8 cellular contexts compared by ENCODE assay signal in the genomic region with DNA sequence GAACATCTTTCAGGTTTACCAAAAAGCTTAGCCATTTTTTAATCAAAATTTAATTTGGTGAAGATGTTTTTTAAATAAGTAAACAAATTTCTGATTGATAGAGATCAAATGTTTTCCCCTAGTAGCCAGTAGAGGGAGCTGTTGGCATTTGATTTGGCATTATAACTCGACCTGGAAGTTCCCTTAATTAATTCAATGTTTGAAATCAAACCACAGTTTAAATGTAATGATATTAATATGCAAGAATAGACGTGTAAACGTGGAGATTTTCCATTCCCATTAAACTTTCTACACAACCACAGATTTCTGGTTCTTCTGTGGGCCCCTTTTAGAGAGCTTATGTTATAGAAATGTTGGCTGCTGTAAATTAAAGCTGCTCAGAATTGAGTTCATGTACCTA.
A peak's percentile ranks its signal among the peaks of the same experiment; 100 is the strongest.
DNase-seq lines count a peak whose midpoint lies in the region; ATAC-seq and TF ChIP-seq lines count a peak whose summit lies in the region.

No MANE protein-coding gene starts in this region.

- H3K4me2 ChIP-seq in mammary epithelial cell (ENCODE audit: insufficient read depth, low read depth, low read length): peak overlapping the region; percentile 2

- BruUV-seq in mammary epithelial cell (replicated peaks; lab: Mats Ljungman, UMichigan): no TSS peak

- DNase-seq in AG09309 (ENCODE audit: low read depth) (peak; percentile 8), NCI-H446 treated with DMSO at 0.1 percent for 48 hours (lab: John Stamatoyannopoulos, UW) (peak; percentile 100), mammary epithelial cell (peak; percentile 29), left kidney (ENCODE audit: low read depth, low spot score) (peak; percentile 65), aorta (no peak)
- no peak for DNase-seq in activated naive CD4-positive, alpha-beta T cell treated with Interleukin-2 at 50 U/mL for 16 hours

- WGBS in mammary epithelial cell (ENCODE audit: low coverage, missing lambda C conversion rate): 0% methylated on average over 3 of the region's 3 CpGs
- WGBS in aorta, 2 donors: 0 to 1% methylated on average over 3 of the region's 3 CpGs

- CTCF ChIA-PET in mammary epithelial cell (lab: Charles Lee; ENCODE audit: low non-redundant PET): interaction anchor here (0.6 kb wide), 2 partner anchors 91 to 927 kb away, joined by 4 to 5 read pairs; no protein-coding TSS in a partner anchor

- dilution Hi-C loops in mammary epithelial cell (cut with HindIII; ENCODE audit: low sequenced_read_pairs): loop anchor here (25.0 kb wide), 1 partner anchor 1010 kb away; no protein-coding TSS in a partner anchor

- in situ Hi-C loops in mammary epithelial cell (cut with MboI; ENCODE audit: low sequenced_read_pairs in 2 of 2): loop anchor here (10.0 to 25.0 kb wide), 4 partner anchors 260 to 1007 kb away; no protein-coding TSS in a partner anchor

- TF ChIP-seq CTCF in AG09309 (IDR thresholded peaks at IDR 0.05; ENCODE audit: control insufficient read depth, insufficient read depth, low read depth, low read length, missing control alignments) (peak; percentile 59), mammary epithelial cell (conservative IDR thresholded peaks at IDR 0.05 in 1 of 2, IDR thresholded peaks at IDR 0.05 in 1 of 2; ENCODE audit: extremely low read depth in 1 of 2, insufficient read depth in 1 of 2, low read depth in 1 of 2, low read length in 2 of 2) (peak; percentile 62 to 66)

- no peak overlapping the region for H3K9ac ChIP-seq in mammary epithelial cell (ENCODE audit: insufficient read depth, low read length)

- H3K79me2 ChIP-seq in mammary epithelial cell (ENCODE audit: insufficient read depth, low read length): no peaks in the 10 kb centered on the region

- no peaks in the 10 kb centered on the region for H3K36me3 ChIP-seq in mammary epithelial cell (ENCODE audit: insufficient read depth, low read length)
- no peaks in the 10 kb centered on the region for H3K36me3 ChIP-seq in aorta (ENCODE audit: control insufficient read depth in 1 of 2, insufficient read depth in 2 of 2, low read length in 1 of 2)

- no peaks in the 10 kb centered on the region for H3K4me1 ChIP-seq in mammary epithelial cell (ENCODE audit: insufficient read depth, low read length)
- no peaks in the 10 kb centered on the region for H3K4me1 ChIP-seq in aorta (ENCODE audit: control insufficient read depth in 1 of 2, insufficient read depth in 2 of 2, low read length in 2 of 2)

- no peaks in the 10 kb centered on the region for H3K9me3 ChIP-seq in mammary epithelial cell (replicated peaks; ENCODE audit: insufficient read depth, low read length)
- H3K9me3 ChIP-seq in aorta (ENCODE audit: control insufficient read depth, low read length): no peaks in the 10 kb centered on the region

- H3K27ac ChIP-seq in mammary epithelial cell (ENCODE audit: insufficient read depth, low read depth, low read length) (no peak overlapping the region), aorta (ENCODE audit: low read depth in 1 of 2, low read length in 2 of 2) (no peak overlapping the region)

- peak; percentile 46 for ATAC-seq in GM18868 (IDR thresholded peaks at IDR 0.05; ENCODE audit: unreplicated experiment)
- no peak for ATAC-seq in aorta (ENCODE audit: low FRiP score)
- ATAC-seq in HG03354 (IDR thresholded peaks at IDR 0.05; ENCODE audit: poor library complexity, severe bottlenecking, unreplicated experiment): no peak

- H3K4me3 ChIP-seq in AG09309 (ENCODE audit: control insufficient read depth, low read depth, low read length) (no peak overlapping the region), mammary epithelial cell (replicated peaks in 1 of 3; ENCODE audit: insufficient read depth in 1 of 3, low read depth in 2 of 3, low read length in 3 of 3) (no peak overlapping the region), aorta (ENCODE audit: low read length in 2 of 2) (no peak overlapping the region)

- no peaks in the 10 kb centered on the region for H4K20me1 ChIP-seq in mammary epithelial cell (ENCODE audit: insufficient read depth, low read length)

- H3K27me3 ChIP-seq in mammary epithelial cell (ENCODE audit: insufficient read depth, low read length): peaks cover 3% of the 10 kb centered on the region
- no peaks in the 10 kb centered on the region for H3K27me3 ChIP-seq in aorta (ENCODE audit: control insufficient read depth in 1 of 2, insufficient read depth in 2 of 2, low read length in 1 of 2)

- H2AFZ ChIP-seq in mammary epithelial cell (ENCODE audit: low read depth, low read length): no peak overlapping the region

- intact Hi-C loops in mammary epithelial cell (cut with micrococcal nuclease) (loop anchor here (1.0 to 10.0 kb wide), 8 partner anchors 75 to 1337 kb away; no protein-coding TSS in a partner anchor), aorta (cut with DNase I) (loop anchor here (2.0 to 5.0 kb wide), 3 partner anchors 75 to 1001 kb away; no protein-coding TSS in a partner anchor)

Comparison
In these comparisons a context has a peak if more than half of its experiments do, and no peak if none do; other contexts are left out.
1. DNase-seq: peak in AG09309 (single experiment), NCI-H446 treated with DMSO at 0.1 percent for 48 hours (single experiment), mammary epithelial cell (single experiment) and left kidney (single experiment); none in aorta (0 of 2) and activated naive CD4-positive, alpha-beta T cell treated with Interleukin-2 at 50 U/mL for 16 hours (single experiment).